Comparison of ENCODE assay signal across 20 cellular contexts in the genomic region with DNA sequence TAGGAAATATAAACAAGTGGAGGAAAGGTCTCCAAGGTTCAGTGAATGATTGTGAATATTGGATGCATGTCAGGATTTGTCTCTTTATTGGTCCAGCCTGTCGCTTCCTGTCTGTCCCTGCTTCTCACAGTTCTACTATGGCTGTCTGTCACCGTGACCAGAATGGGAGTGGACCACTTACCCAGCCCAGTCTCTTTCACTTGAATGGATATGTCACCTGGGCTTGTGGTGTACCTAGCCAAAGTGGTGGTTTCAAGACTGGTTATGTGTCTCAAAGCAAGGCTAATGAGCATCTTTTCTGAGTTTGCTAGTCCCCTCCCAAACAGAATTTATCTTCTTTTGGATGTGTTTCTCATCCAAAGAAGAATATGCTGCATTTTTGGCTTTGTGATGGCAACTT.
"Had no signal": no experiment of that assay in that cellular context is flagged by ENCODE, and none has a peak within 500 bp of the region (broad histone marks: within the 10 kb centered on the region; RNA-seq: fewer than 3 reads in every experiment).

No MANE protein-coding gene starts in this region.

- H3K9me3 ChIP-seq: SJSA1 had no signal

- DNase-seq: KBM-7, MV-4-11, NCI-H1048, NCI-H1105, NCI-H1417, NCI-H146, NCI-H1694 treated with DMSO at 0.1 percent for 48 hours, NCI-H1930, NCI-H2081, NCI-H2107, NCI-H2227 treated with DMSO at 0.1 percent for 48 hours, NCI-H524, NCI-H526 treated with DMSO at 0.1 percent for 48 hours, NCI-H748 treated with DMSO at 0.1 percent for 48 hours, Right ventricle myocardium superior, RPMI8226, SIG-M5 had no signal

- H3K27me3 ChIP-seq: SJSA1 had no signal

- H3K4me1 ChIP-seq: SJSA1 had no signal

- H3K27ac ChIP-seq: SJSA1, SK-N-MC had no signal

- H3K36me3 ChIP-seq: SJSA1 had no signal

- H3K4me3 ChIP-seq: SJSA1, SK-N-MC had no signal

- FAIRE-seq: RCC 7860 had no signal
